In genomic region chr16:13780406-13780805, GRCh38 we compare ENCODE assay signal across 17 cellular contexts.
"Had no signal": no experiment of that assay in that cellular context is flagged by ENCODE, and none has a peak within 500 bp of the region (broad histone marks: within the 10 kb centered on the region; RNA-seq: fewer than 3 reads in every experiment).

No MANE protein-coding gene starts in this region.

- H3K4me1 ChIP-seq: adrenal gland, prostate gland had no signal

- ATAC-seq: left colon, mucosa of descending colon, sciatic nerve had no signal

- H3K27ac ChIP-seq: adrenal gland, prostate gland had no signal

- H3K4me3 ChIP-seq: adrenal gland, mucosa of descending colon, prostate gland had no signal

- H3K27me3 ChIP-seq: adrenal gland had no signal

- DNase-seq: activated B cell treated with CpG ODN at 0.5 μM for 24 hours; activated CD4-positive, alpha-beta T cell treated with anti-CD3 and anti-CD28 coated beads, Interleukin-2, amount 10 ng/mL, durations not matched to agents 24 days and 14 days; activated naive CD4-positive, alpha-beta T cell treated with anti-CD3 and anti-CD28 coated beads, Interleukin-2, amount 10 ng/mL, durations not matched to agents 7 days and 5 days; adrenal gland; dermis blood vessel endothelial cell; endodermal cell; erythroblast; hypothalamus; left colon; mammary epithelial cell; mucosa of descending colon; nephron progenitor cell; stimulated activated CD4-positive, alpha-beta T cell treated with anti-CD3 and anti-CD28 coated beads, Interleukin-2, amount 100 ng/mL, for 48 hours; stimulated activated naive CD4-positive, alpha-beta T cell treated with Interleukin-2 at 50 U/mL for 16 hours; trophoblast cell had no signal

- H3K9me3 ChIP-seq: adrenal gland, mucosa of descending colon, prostate gland had no signal

- H3K36me3 ChIP-seq: adrenal gland, prostate gland had no signal
